Comparison of ENCODE assay signal across 19 cellular contexts in genomic region chr4:8087921-8088495, GRCh38.
DNase-seq lines count a peak whose midpoint lies in the region; ATAC-seq, FAIRE-seq and TF ChIP-seq lines count a peak whose summit lies in the region.
"Had no signal": no experiment of that assay in that cellular context is flagged by ENCODE, and none has a peak within 500 bp of the region (broad histone marks: within the 10 kb centered on the region; RNA-seq: fewer than 3 reads in every experiment).

No MANE protein-coding gene starts in this region.

- peak; percentile 41 for DNase-seq in CD14-positive monocyte (ENCODE audit: low spot score)
- DNase-seq in bronchial epithelial cell (ENCODE audit: low read depth): no peak
- DNase-seq in mucosa of descending colon: peak in 2 of 3 donors; percentile 26 to 42
- DNase-seq in gastrocnemius medialis: no peak
- DNase-seq in dedifferentiated amniotic fluid mesenchymal stem cell (ENCODE audit: extremely low spot score): no peak
- DNase-seq: ACHN; BE2C; C1 segment of cervical spinal cord; Caco-2; CD4-positive, alpha-beta T cell; DMS153; DMS79; GDM1 had no signal

- H3K36me3 ChIP-seq in bronchial epithelial cell (ENCODE audit: control insufficient read depth, insufficient read depth, low read length) (no peaks in the 10 kb centered on the region), mucosa of descending colon (ENCODE audit: low read depth) (no peaks in the 10 kb centered on the region), gastrocnemius medialis (no peaks in the 10 kb centered on the region)
- H3K36me3 ChIP-seq: BE2C, HAP-1 had no signal

- no peaks in the 10 kb centered on the region for H3K4me1 Mint-ChIP-seq in CD14-positive monocyte

- intact Hi-C loops in CD14-positive monocyte (cut with micrococcal nuclease) (no loop called here), mucosa of descending colon (cut with DNase I, micrococcal nuclease) (no loop called here), gastrocnemius medialis (cut with DNase I; ENCODE audit: low total_unique reads) (no loop called here)

- H3K4me1 ChIP-seq in mucosa of descending colon (ENCODE audit: low read depth) (peaks cover 6% of the 10 kb centered on the region), gastrocnemius medialis (peaks cover 0 to 4% of the 10 kb centered on the region in 2 donors)
- H3K4me1 ChIP-seq: Caco-2, HAP-1 had no signal

- H3K36me3 Mint-ChIP-seq in CD14-positive monocyte: no peaks in the 10 kb centered on the region

- H3K27me3 ChIP-seq in bronchial epithelial cell (ENCODE audit: control insufficient read depth, insufficient read depth, low read length) (peaks cover 2% of the 10 kb centered on the region), gastrocnemius medialis (no peaks in the 10 kb centered on the region)
- H3K27me3 ChIP-seq: BE2C had no signal

- no peak overlapping the region for H3K4me3 Mint-ChIP-seq in CD14-positive monocyte
- H3K4me3 Mint-ChIP-seq: CD4-positive, alpha-beta T cell had no signal

- in situ Hi-C loops in gastrocnemius medialis (cut with MboI; ENCODE audit: low sequenced_read_pairs in 4 of 4): no loop called here

- peaks cover 2 to 10% (median 7%) of the 10 kb centered on the region in 7 donors for H3K9me3 Mint-ChIP-seq in CD14-positive monocyte
- H3K9me3 Mint-ChIP-seq: CD4-positive, alpha-beta T cell had no signal

- peak; percentile 62 for FAIRE-seq in bronchial epithelial cell (lab: Jason Lieb, UNC)
- FAIRE-seq: A204.1, D721Med, GM12892, GM18507 had no signal

- ATAC-seq in mucosa of descending colon: no peak
- ATAC-seq in gastrocnemius medialis: no peak
- no peak for ATAC-seq in HG02588 (IDR thresholded peaks at IDR 0.05; ENCODE audit: unreplicated experiment)

- H3K9me3 ChIP-seq in mucosa of descending colon: peaks cover 4% of the 10 kb centered on the region
- H3K9me3 ChIP-seq in gastrocnemius medialis: no peaks in the 10 kb centered on the region
- H3K9me3 ChIP-seq: BE2C, HAP-1 had no signal

- no peak overlapping the region for H3K4me3 ChIP-seq in bronchial epithelial cell (ENCODE audit: low read depth, low read length)
- H3K4me3 ChIP-seq in mucosa of descending colon: no peak overlapping the region
- H3K4me3 ChIP-seq in gastrocnemius medialis: no peak overlapping the region
- H3K4me3 ChIP-seq: HAP-1 had no signal

- peaks cover 3 to 7% (median 4%) of the 10 kb centered on the region in 3 donors for H3K27me3 Mint-ChIP-seq in CD14-positive monocyte (ENCODE audit: low read depth in 3 of 3)
- H3K27me3 Mint-ChIP-seq: CD4-positive, alpha-beta T cell had no signal

- H3K27ac ChIP-seq in gastrocnemius medialis: peak overlapping the region; percentile 54 to 70 (median 62)

- no peak for TF ChIP-seq CTCF in CD14-positive monocyte (IDR thresholded peaks at IDR 0.05)
- TF ChIP-seq CTCF in bronchial epithelial cell (IDR thresholded peaks at IDR 0.05; ENCODE audit: insufficient read depth, low read length, severe bottlenecking): no peak
- no peak for TF ChIP-seq CTCF in mucosa of descending colon (IDR thresholded peaks at IDR 0.05)
- no peak for TF ChIP-seq CTCF in gastrocnemius medialis (IDR thresholded peaks at IDR 0.05 in 4 of 5, conservative IDR thresholded peaks at IDR 0.05 in 1 of 5)

- no peak for TF ChIP-seq POLR2A in gastrocnemius medialis (IDR thresholded peaks at IDR 0.05)

- no peak overlapping the region for H3K27ac Mint-ChIP-seq in CD14-positive monocyte
- H3K27ac Mint-ChIP-seq: CD4-positive, alpha-beta T cell had no signal

Comparison
In these comparisons a context has a peak if more than half of its experiments do, and no peak if none do; other contexts are left out.
1. DNase-seq: peak in CD14-positive monocyte (single experiment) and mucosa of descending colon (2 of 3); none in bronchial epithelial cell (single experiment), gastrocnemius medialis (0 of 2) and dedifferentiated amniotic fluid mesenchymal stem cell (single experiment).